Comparison of ENCODE assay signal across 8 cellular contexts in the genomic region with DNA sequence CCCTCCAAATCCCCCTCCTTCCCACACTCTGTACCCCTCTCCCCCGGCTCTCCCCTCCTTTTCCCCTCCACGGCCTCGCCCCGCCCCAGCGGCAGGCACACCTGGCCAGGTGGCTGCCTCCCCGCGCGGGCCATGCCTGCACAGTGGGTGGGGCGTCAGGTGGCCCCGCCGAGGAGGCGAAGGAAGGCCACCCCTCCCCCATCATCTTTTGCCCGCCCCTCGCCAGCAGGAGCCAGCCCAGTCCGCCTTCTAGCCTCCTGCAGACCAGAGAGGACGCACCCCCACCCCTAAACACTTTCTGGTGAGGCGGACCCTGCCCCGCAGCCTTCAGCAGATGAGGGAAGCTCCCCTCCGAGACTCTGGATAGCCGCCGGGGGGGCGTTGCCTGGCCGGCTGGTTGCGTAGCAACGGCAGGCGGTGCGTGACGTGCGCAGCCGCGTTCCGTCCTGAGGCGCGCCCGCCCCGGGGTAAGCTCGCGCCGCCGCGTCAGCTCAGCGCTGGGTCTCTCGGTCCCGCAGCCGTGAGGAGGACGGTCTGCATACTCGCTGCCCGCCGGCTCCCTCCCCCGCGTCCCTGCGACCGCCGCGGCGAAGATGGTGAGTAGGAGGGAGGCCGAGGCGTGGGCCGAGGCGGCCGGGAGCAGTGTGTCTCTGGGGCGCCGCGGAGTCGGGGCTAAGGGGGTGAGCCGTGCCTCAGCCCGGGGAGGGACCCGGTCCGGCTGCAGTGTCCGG.
DNase-seq lines count a peak whose midpoint lies in the region; ATAC-seq lines count a peak whose summit lies in the region.

A gene (plus strand): TSS at position 460 of the 731 bp plus-strand sequence. CDS start 134 bp downstream, at position 594.

- ATAC-seq in GM19468 (IDR thresholded peaks at IDR 0.05; ENCODE audit: extremely low read depth, unreplicated experiment): peak; percentile 68

- H3K27ac ChIP-seq in effector memory CD4-positive, alpha-beta T cell (ENCODE audit: insufficient read depth, low read length, poor library complexity, severe bottlenecking): peak within 1 kb of the TSS; percentile 75

- H3K4me3 ChIP-seq in effector memory CD4-positive, alpha-beta T cell (ENCODE audit: insufficient read depth, low read depth, low read length, poor library complexity, severe bottlenecking): peak within 1 kb of the TSS; percentile 92

- DNase-seq in COLO829 (ENCODE audit: low spot score) (peak; percentile 97), HS-27A (ENCODE audit: low read depth) (peak; percentile 90), medulla oblongata (ENCODE audit: extremely low spot score) (peak; percentile 94)
- DNase-seq in NK-92 treated with Interleukin-12 subunit alpha and Interleukin-12 subunit beta, amount 100 ng/mL, for 24 hours (lab: John Stamatoyannopoulos, UW): peak; percentile 34
- DNase-seq in activated CD8-positive, alpha-beta memory T cell treated with anti-CD3 and anti-CD28 coated beads for 4 hours (ENCODE audit: low read depth in 2 of 2): peak; percentile 73 to 74
- DNase-seq in effector memory CD4-positive, alpha-beta T cell: peak; percentile 76 to 80 (median 80)
- DNase-seq in stimulated activated CD8-positive, alpha-beta memory T cell treated with anti-CD3 and anti-CD28 coated beads, Interleukin-12 subunit alpha, Interleukin-12 subunit beta, amount 100 ng/mL, for 1 hour (ENCODE audit: low read depth): peak; percentile 73

- no peaks in the 10 kb centered on the region for H3K36me3 ChIP-seq in effector memory CD4-positive, alpha-beta T cell (ENCODE audit: control insufficient read depth, insufficient read depth, low read length)

- H3K4me1 ChIP-seq in effector memory CD4-positive, alpha-beta T cell (ENCODE audit: control insufficient read depth, insufficient read depth, low read length, poor library complexity, severe bottlenecking): peaks cover 7% of the 10 kb centered on the region

- H3K9me3 ChIP-seq in effector memory CD4-positive, alpha-beta T cell (ENCODE audit: control insufficient read depth, low read length): no peaks in the 10 kb centered on the region

- no peaks in the 10 kb centered on the region for H3K27me3 ChIP-seq in effector memory CD4-positive, alpha-beta T cell (replicated peaks; ENCODE audit: control insufficient read depth, insufficient read depth, low read length, poor library complexity, severe bottlenecking)

Comparison
In these comparisons a context has a peak if more than half of its experiments do, and no peak if none do; other contexts are left out.
1. Peak in every context shown above with its lines: DNase-seq, ATAC-seq, H3K4me3 ChIP-seq and H3K27ac ChIP-seq.
2. DNase-seq: peak in every context shown above with its lines; median percentile 97 in COLO829; 94 in medulla oblongata; 90 in HS-27A; 80 in effector memory CD4-positive, alpha-beta T cell; 74 in activated CD8-positive, alpha-beta memory T cell treated with anti-CD3 and anti-CD28 coated beads for 4 hours; 73 in stimulated activated CD8-positive, alpha-beta memory T cell treated with anti-CD3 and anti-CD28 coated beads, Interleukin-12 subunit alpha, Interleukin-12 subunit beta, amount 100 ng/mL, for 1 hour; 34 in NK-92 treated with Interleukin-12 subunit alpha and Interleukin-12 subunit beta, amount 100 ng/mL, for 24 hours.